2 cellular contexts compared by ENCODE assay signal in the genomic region with DNA sequence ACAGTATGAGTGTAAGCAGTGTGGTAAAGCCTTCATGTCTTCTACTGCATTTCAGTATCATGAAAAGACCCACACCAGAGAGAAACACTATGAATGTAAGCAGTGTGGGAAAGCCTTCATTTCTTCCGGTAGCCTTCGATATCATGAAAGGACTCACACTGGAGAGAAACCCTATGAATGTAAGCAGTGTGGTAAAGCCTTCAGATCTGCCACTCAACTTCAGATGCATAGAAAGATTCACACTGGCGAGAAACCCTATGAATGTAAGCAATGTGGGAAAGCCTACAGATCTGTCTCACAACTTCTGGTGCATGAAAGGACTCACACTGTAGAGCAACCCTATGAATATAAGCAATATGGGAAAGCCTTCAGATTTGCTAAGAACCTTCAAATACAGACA.
TF ChIP-seq lines count a peak whose summit lies in the region.

No MANE protein-coding gene starts in this region.

TF ChIP-seq in liver, 16 proteins besides CTCF, POLR2A, EP300 and RAD21:
- no peak for TF ChIP-seq TAF1 (conservative IDR thresholded peaks at IDR 0.05)
- no peak for TF ChIP-seq YY1 (IDR thresholded peaks at IDR 0.05)
- no peak for TF ChIP-seq EGR1 (IDR thresholded peaks at IDR 0.05; ENCODE audit: low read depth in 2 of 2)
- no peak for TF ChIP-seq RXRA (IDR thresholded peaks at IDR 0.05)

TF ChIP-seq in HepG2, 621 proteins besides CTCF, POLR2A, EP300 and RAD21:
- TF ChIP-seq GABPB1 (CRISPR knock-in tag; IDR thresholded peaks at IDR 0.05) (no peak), ZSCAN30 (CRISPR knock-in tag; IDR thresholded peaks at IDR 0.05) (no peak), GABPA (IDR thresholded peaks at IDR 0.05; ENCODE audit: low read depth, low read length) (no peak), GABPA (CRISPR knock-in tag; IDR thresholded peaks at IDR 0.05; ENCODE audit: low read depth) (no peak), REL (CRISPR knock-in tag; conservative IDR thresholded peaks at IDR 0.05) (no peak), NR2F1 (CRISPR knock-in tag; IDR thresholded peaks at IDR 0.05) (no peak), ZNF598 (CRISPR knock-in tag; IDR thresholded peaks at IDR 0.05; ENCODE audit: borderline replicate concordance) (no peak), KLF15 (CRISPR knock-in tag; IDR thresholded peaks at IDR 0.05; ENCODE audit: borderline replicate concordance) (no peak), ZNF781 (CRISPR knock-in tag; IDR thresholded peaks at IDR 0.05; ENCODE audit: borderline replicate concordance, not compliant biosample characterization) (no peak), EZH2 (conservative IDR thresholded peaks at IDR 0.05; ENCODE audit: low read depth, low read length) (no peak), FLYWCH1 (CRISPR knock-in tag; IDR thresholded peaks at IDR 0.05) (no peak), ZNF136 (CRISPR knock-in tag; IDR thresholded peaks at IDR 0.05; ENCODE audit: low read depth) (no peak), ZNF510 (CRISPR knock-in tag; IDR thresholded peaks at IDR 0.05; ENCODE audit: low read depth) (no peak), ERF (CRISPR knock-in tag; IDR thresholded peaks at IDR 0.05) (no peak)
- TF ChIP-seq, protein P1, sequence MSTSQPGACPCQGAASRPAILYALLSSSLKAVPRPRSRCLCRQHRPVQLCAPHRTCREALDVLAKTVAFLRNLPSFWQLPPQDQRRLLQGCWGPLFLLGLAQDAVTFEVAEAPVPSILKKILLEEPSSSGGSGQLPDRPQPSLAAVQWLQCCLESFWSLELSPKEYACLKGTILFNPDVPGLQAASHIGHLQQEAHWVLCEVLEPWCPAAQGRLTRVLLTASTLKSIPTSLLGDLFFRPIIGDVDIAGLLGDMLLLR (CRISPR knock-in tag; IDR thresholded peaks at IDR 0.05), result no peak
- TF ChIP-seq, protein P2, sequence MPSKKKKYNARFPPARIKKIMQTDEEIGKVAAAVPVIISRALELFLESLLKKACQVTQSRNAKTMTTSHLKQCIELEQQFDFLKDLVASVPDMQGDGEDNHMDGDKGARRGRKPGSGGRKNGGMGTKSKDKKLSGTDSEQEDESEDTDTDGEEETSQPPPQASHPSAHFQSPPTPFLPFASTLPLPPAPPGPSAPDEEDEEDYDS (CRISPR knock-in tag; IDR thresholded peaks at IDR 0.05), result no peak
- TF ChIP-seq, protein P3, sequence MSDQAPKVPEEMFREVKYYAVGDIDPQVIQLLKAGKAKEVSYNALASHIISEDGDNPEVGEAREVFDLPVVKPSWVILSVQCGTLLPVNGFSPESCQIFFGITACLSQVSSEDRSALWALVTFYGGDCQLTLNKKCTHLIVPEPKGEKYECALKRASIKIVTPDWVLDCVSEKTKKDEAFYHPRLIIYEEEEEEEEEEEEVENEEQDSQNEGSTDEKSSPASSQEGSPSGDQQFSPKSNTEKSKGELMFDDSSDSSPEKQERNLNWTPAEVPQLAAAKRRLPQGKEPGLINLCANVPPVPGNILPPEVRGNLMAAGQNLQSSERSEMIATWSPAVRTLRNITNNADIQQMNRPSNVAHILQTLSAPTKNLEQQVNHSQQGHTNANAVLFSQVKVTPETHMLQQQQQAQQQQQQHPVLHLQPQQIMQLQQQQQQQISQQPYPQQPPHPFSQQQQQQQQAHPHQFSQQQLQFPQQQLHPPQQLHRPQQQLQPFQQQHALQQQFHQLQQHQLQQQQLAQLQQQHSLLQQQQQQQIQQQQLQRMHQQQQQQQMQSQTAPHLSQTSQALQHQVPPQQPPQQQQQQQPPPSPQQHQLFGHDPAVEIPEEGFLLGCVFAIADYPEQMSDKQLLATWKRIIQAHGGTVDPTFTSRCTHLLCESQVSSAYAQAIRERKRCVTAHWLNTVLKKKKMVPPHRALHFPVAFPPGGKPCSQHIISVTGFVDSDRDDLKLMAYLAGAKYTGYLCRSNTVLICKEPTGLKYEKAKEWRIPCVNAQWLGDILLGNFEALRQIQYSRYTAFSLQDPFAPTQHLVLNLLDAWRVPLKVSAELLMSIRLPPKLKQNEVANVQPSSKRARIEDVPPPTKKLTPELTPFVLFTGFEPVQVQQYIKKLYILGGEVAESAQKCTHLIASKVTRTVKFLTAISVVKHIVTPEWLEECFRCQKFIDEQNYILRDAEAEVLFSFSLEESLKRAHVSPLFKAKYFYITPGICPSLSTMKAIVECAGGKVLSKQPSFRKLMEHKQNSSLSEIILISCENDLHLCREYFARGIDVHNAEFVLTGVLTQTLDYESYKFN (CRISPR knock-in tag; conservative IDR thresholded peaks at IDR 0.05), result no peak
